ENCODE assay signal across 16 cellular contexts in the genomic region with DNA sequence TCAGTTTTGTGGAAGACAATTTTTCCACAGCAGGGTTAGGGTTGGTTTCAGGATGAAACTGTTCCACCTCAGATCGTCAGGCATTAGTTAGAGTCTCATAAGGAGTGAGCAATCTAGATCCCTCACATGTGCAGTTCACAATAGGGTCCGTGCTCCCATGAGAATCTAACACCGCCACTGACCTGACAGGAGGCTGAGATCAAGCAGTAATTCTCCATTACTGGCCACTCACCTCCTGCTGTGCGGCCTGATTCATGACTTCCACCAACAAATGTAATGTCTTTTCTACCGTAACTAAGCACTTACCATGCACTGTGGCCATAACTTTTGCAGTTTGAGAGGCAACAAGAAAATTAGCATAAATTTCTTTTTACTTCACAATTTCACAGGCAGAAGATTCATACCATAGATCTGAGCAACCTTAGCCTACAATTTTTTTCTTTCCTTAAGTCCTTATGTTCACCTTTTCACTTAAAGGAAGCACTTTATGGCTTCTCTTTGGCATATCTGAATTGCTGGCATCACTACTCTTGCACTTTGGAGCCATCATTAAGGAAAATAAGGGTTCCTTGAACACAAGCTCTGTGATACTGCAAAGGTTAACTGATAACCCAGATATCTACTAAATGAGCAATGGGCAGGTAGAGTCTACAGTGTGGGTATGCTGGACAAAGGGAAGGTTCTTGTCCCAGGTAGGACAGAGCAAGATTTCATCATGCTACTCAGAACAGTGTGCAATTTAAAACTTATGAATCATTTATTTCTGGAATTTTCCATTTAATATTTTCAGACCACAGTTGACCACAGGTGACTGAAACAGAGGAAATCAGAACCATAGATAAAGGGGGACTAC.
A peak's percentile ranks its signal among the peaks of the same experiment; 100 is the strongest.
DNase-seq lines count a peak whose midpoint lies in the region; ATAC-seq, FAIRE-seq and TF ChIP-seq lines count a peak whose summit lies in the region.
"Had no signal": no experiment of that assay in that cellular context is flagged by ENCODE, and none has a peak within 500 bp of the region (broad histone marks: within the 10 kb centered on the region; RNA-seq: fewer than 3 reads in every experiment).

No MANE protein-coding gene starts in this region.

- CTCF ChIA-PET in activated CD4-positive, alpha-beta memory T cell treated with anti-CD3 and anti-CD28 coated beads for 36 hours (lab: Charles Lee) = no interaction called here

- no peak overlapping the region for H3K56ac ChIP-seq in H9 (ENCODE audit: insufficient read length, low read depth, low read length)

- no peaks in the 10 kb centered on the region for H3K79me2 ChIP-seq in H9 (ENCODE audit: insufficient read depth, low read length)

- peak; percentile 60 for ATAC-seq in left colon
- no peak for ATAC-seq in HG03342 (IDR thresholded peaks at IDR 0.05; ENCODE audit: unreplicated experiment)

- H3K4me1 Mint-ChIP-seq in H9 = peaks cover 22 to 29% of the 10 kb centered on the region in 2 experiments
- H3K4me1 Mint-ChIP-seq in CD14-positive monocyte = peaks cover 14% of the 10 kb centered on the region
- H3K4me1 Mint-ChIP-seq in activated CD4-positive, alpha-beta memory T cell treated with anti-CD3 and anti-CD28 coated beads for 36 hours (ENCODE audit: low read depth) = peaks cover 3% of the 10 kb centered on the region
- H3K4me1 Mint-ChIP-seq: activated naive CD4-positive, alpha-beta T cell treated with anti-CD3 and anti-CD28 coated beads, Interleukin-2, amount 50 U/mL, for 24 hours had no signal

- H3K23me2 ChIP-seq in H9 (ENCODE audit: insufficient read length, low read depth, low read length, poor library complexity, severe bottlenecking) = no peaks in the 10 kb centered on the region

- no peak overlapping the region for H2AK5ac ChIP-seq in H9 (ENCODE audit: insufficient read length, low read length)

- no peaks in the 10 kb centered on the region for H3K9me3 Mint-ChIP-seq in H9
- H3K9me3 Mint-ChIP-seq in CD14-positive monocyte = peaks cover 0 to 7% (median 3%) of the 10 kb centered on the region in 7 donors
- no peaks in the 10 kb centered on the region for H3K9me3 Mint-ChIP-seq in activated CD4-positive, alpha-beta memory T cell treated with anti-CD3 and anti-CD28 coated beads for 36 hours
- H3K9me3 Mint-ChIP-seq: activated naive CD4-positive, alpha-beta T cell treated with anti-CD3 and anti-CD28 coated beads, Interleukin-2, amount 50 U/mL, for 24 hours had no signal

- no peaks in the 10 kb centered on the region for H3K27me3 ChIP-seq in H9 (ENCODE audit: insufficient read depth, low read length)
- H3K27me3 ChIP-seq: cardiac muscle cell, sigmoid colon had no signal

- POLR2A ChIA-PET in activated CD4-positive, alpha-beta memory T cell treated with anti-CD3 and anti-CD28 coated beads for 36 hours (lab: Charles Lee) = no interaction called here

- no peak overlapping the region for H3K18ac ChIP-seq in H9 (ENCODE audit: insufficient read length, low read depth, low read length)

- no peak overlapping the region for H2BK5ac ChIP-seq in H9 (ENCODE audit: insufficient read length, low read length)

- no CpG with 5 or more reads among the region's 5 CpGs for WGBS in H9 (ENCODE audit: extremely low coverage, insufficient read length, low lambda C conversion rate)

- H2BK12ac ChIP-seq in H9 (ENCODE audit: insufficient read length, low read depth, low read length) = no peak overlapping the region

- no peak overlapping the region for H4K5ac ChIP-seq in H9 (ENCODE audit: insufficient read length, low read depth, low read length)

- DNase-seq in GM18507 (ENCODE audit: extremely low spot score, insufficient read length, low read depth) (no peak), H9 (no peak), MV-4-11 (lab: John Stamatoyannopoulos, UW) (peak; percentile 45), left colon (no peak), HUDEP-2 (lab: John Stamatoyannopoulos, UW; ENCODE audit: unreplicated experiment in 76 of 76) (no peak), CD14-positive monocyte (ENCODE audit: low spot score) (no peak)
- no peak for DNase-seq in activated CD4-positive, alpha-beta memory T cell treated with anti-CD3 and anti-CD28 coated beads for 36 hours
- DNase-seq: AML-193; effector CD8-positive, alpha-beta T cell; NCI-H345; sigmoid colon; stimulated activated naive CD4-positive, alpha-beta T cell treated with Interleukin-2 at 50 U/mL for 16 hours had no signal

- no peak overlapping the region for H2BK15ac ChIP-seq in H9 (ENCODE audit: low read depth, low read length)

- FAIRE-seq in GM18507 (lab: Jason Lieb, UNC) = peak; percentile 48

- H3K9ac ChIP-seq in H9 (ENCODE audit: extremely low read depth, insufficient read length, low read length) = no peak overlapping the region
- H3K9ac ChIP-seq: KMS-11 had no signal

- peaks cover 0 to 2% (median 0%) of the 10 kb centered on the region in 3 experiments; a peak in 1 of 7 replicates for H3K36me3 Mint-ChIP-seq in H9 (ENCODE audit: insufficient read depth in 1 of 3, low read depth in 3 of 3)
- peaks cover 4 to 16% of the 10 kb centered on the region in 2 donors for H3K36me3 Mint-ChIP-seq in CD14-positive monocyte
- no peaks in the 10 kb centered on the region for H3K36me3 Mint-ChIP-seq in activated CD4-positive, alpha-beta memory T cell treated with anti-CD3 and anti-CD28 coated beads for 36 hours

- H4K91ac ChIP-seq in H9 (ENCODE audit: insufficient read length, low read depth, low read length) = no peak overlapping the region

- no peak overlapping the region for H2BK20ac ChIP-seq in H9 (ENCODE audit: low read depth, low read length, poor library complexity, severe bottlenecking)

- H3K14ac ChIP-seq in H9 (ENCODE audit: insufficient read depth, low read length) = no peak overlapping the region

- H3K27me3 Mint-ChIP-seq in H9 (ENCODE audit: low read depth) = no peaks in the 10 kb centered on the region
- peaks cover 0 to 3% (median 0%) of the 10 kb centered on the region in 3 donors for H3K27me3 Mint-ChIP-seq in CD14-positive monocyte (ENCODE audit: low read depth in 3 of 3)
- H3K27me3 Mint-ChIP-seq in activated CD4-positive, alpha-beta memory T cell treated with anti-CD3 and anti-CD28 coated beads for 36 hours = no peaks in the 10 kb centered on the region
- H3K27me3 Mint-ChIP-seq: activated naive CD4-positive, alpha-beta T cell treated with anti-CD3 and anti-CD28 coated beads, Interleukin-2, amount 50 U/mL, for 24 hours had no signal

- no peaks in the 10 kb centered on the region for H4K20me1 ChIP-seq in H9 (ENCODE audit: control insufficient read depth, insufficient read depth, insufficient read length)

- H3K27ac ChIP-seq in H9 (ENCODE audit: insufficient read length, low read depth, low read length) = no peak overlapping the region
- H3K27ac ChIP-seq: cardiac muscle cell, KMS-11, sigmoid colon had no signal

- H3K4me3 Mint-ChIP-seq in H9 (no peak overlapping the region), CD14-positive monocyte (no peak overlapping the region)
- H3K4me3 Mint-ChIP-seq in activated CD4-positive, alpha-beta memory T cell treated with anti-CD3 and anti-CD28 coated beads for 36 hours = no peak overlapping the region
- H3K4me3 Mint-ChIP-seq: activated naive CD4-positive, alpha-beta T cell treated with anti-CD3 and anti-CD28 coated beads, Interleukin-2, amount 50 U/mL, for 24 hours had no signal

- no peaks in the 10 kb centered on the region for H3K79me1 ChIP-seq in H9 (ENCODE audit: insufficient read depth, low read depth, low read length, poor library complexity, severe bottlenecking)

- H2BK120ac ChIP-seq in H9 (ENCODE audit: low read depth, low read length, poor library complexity, severe bottlenecking) = no peak overlapping the region

- H3K23ac ChIP-seq in H9 (ENCODE audit: insufficient read length, low read depth, low read length) = no peak overlapping the region

- no peak for TF ChIP-seq CTCF in H9 (conservative IDR thresholded peaks at IDR 0.05)
- no peak for TF ChIP-seq CTCF in CD14-positive monocyte (IDR thresholded peaks at IDR 0.05)

- H3K4me1 ChIP-seq in H9 (ENCODE audit: insufficient read depth, low read length) = no peaks in the 10 kb centered on the region; the same call in 1 of the 2 replicates
- H3K4me1 ChIP-seq: sigmoid colon had no signal

- no peak overlapping the region for H2AFZ ChIP-seq in H9 (ENCODE audit: low read length)

- no peak overlapping the region for H3K4ac ChIP-seq in H9 (ENCODE audit: low read depth, low read length)

- H3T11ph ChIP-seq in H9 (ENCODE audit: low read length) = peak overlapping the region; percentile 4

- H3K27ac Mint-ChIP-seq in H9 (no peak overlapping the region), CD14-positive monocyte (no peak overlapping the region)
- no peak overlapping the region for H3K27ac Mint-ChIP-seq in activated CD4-positive, alpha-beta memory T cell treated with anti-CD3 and anti-CD28 coated beads for 36 hours
- H3K27ac Mint-ChIP-seq: activated naive CD4-positive, alpha-beta T cell treated with anti-CD3 and anti-CD28 coated beads, Interleukin-2, amount 50 U/mL, for 24 hours had no signal

- H3K4me2 ChIP-seq in H9 (ENCODE audit: insufficient read depth, insufficient read length, low read length) = no peak overlapping the region
- H3K4me2 ChIP-seq: KMS-11 had no signal

- intact Hi-C loops in left colon (cut with DNase I, micrococcal nuclease) = no loop called here
- intact Hi-C loops in CD14-positive monocyte (cut with micrococcal nuclease) = no loop called here
- intact Hi-C loops in activated CD4-positive, alpha-beta memory T cell treated with anti-CD3 and anti-CD28 coated beads for 36 hours (cut with micrococcal nuclease) = no loop called here

- no peaks in the 10 kb centered on the region for H3K9me3 ChIP-seq in H9 (ENCODE audit: control insufficient read depth, low read depth, low read length)
- H3K9me3 ChIP-seq: sigmoid colon had no signal

- no peak overlapping the region for H4K8ac ChIP-seq in H9 (replicated peaks; ENCODE audit: insufficient read length, low read depth, low read length)
